ENCODE assay signal across 9 cellular contexts in the genomic region with DNA sequence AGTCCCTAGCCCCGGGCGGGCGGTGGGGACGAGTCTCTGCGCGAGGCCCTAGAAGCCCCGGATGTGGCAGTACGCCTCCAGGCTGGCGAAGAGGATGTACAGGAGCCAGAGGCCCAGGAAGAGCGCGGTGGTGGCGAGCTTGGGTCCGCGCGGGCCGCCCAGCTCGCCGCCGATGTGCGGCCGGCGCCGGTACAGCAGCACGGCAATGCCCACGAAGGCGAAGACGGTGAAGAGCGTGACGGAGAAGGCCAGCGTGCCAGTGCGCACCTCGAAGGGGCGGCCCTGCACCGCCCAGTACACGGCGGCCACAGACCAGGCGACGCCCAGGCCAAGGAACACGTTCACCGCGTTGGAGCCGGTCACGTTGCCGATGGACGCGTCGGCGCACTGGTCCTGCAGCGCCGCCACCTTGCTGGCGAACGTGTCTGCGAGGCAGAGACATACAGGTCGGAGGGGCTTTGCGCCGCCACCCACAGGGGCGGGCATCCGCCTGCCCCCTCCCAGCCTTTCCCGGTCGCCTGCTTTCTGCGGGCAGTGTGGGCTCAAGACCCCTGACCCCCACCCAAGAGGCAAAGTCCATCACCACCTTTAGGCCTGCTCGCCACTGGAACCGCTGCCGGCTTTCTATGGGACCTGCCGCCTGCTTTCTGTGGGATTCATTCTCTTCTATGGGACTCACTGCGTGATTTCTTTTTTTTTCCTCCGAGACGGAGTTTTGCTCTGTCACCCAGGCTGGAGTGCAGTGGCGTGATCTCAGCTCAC. TPM values are rescaled to one million over a fixed set of nuclear protein-coding genes. Genes with fewer than 3 reads are reported as not detected.
DNase-seq lines count a peak whose midpoint lies in the region; ATAC-seq and TF ChIP-seq lines count a peak whose summit lies in the region.
"Had no signal": no experiment of that assay in that cellular context is flagged by ENCODE, and none has a peak within 500 bp of the region (broad histone marks: within the 10 kb centered on the region; RNA-seq: fewer than 3 reads in every experiment).

No MANE protein-coding gene starts in this region.

- H2BK120ac ChIP-seq in neuronal stem cell (ENCODE audit: low read depth, low read length): peak overlapping the region; percentile 50

- H3K27ac Mint-ChIP-seq in CD4-positive, alpha-beta T cell: no peak overlapping the region

- no peak overlapping the region for H3K4ac ChIP-seq in neuronal stem cell (ENCODE audit: low read length)

- peak overlapping the region; percentile 30 for H2BK15ac ChIP-seq in neuronal stem cell (ENCODE audit: low read length)

- no peak overlapping the region for H2BK5ac ChIP-seq in neuronal stem cell (ENCODE audit: low read length)

- H3K14ac ChIP-seq in neuronal stem cell (ENCODE audit: low read length): no peak overlapping the region

- CTCF ChIA-PET in CD4-positive, alpha-beta T cell (lab: Charles Lee): no interaction called here

- H2AK5ac ChIP-seq in neuronal stem cell (ENCODE audit: low read depth, low read length): peak overlapping the region; percentile 83

- no peak overlapping the region for H4K91ac ChIP-seq in neuronal stem cell (ENCODE audit: low read depth, low read length, poor library complexity)

- POLR2A ChIA-PET in CD4-positive, alpha-beta T cell (lab: Charles Lee): no interaction called here

- intact Hi-C loops in CD4-positive, alpha-beta T cell (cut with DNase I, micrococcal nuclease): loop anchor here in 1 of 2 experiments (10.0 kb wide), 1 partner anchor 175 kb away; a partner anchor contains a TSS

- H3K4me1 ChIP-seq in neuronal stem cell (ENCODE audit: control insufficient read depth in 2 of 2, insufficient read depth in 1 of 2, low read depth in 1 of 2, low read length in 2 of 2): peaks cover 15 to 18% of the 10 kb centered on the region in 2 donors

- peak overlapping the region; percentile 90 for H3K23ac ChIP-seq in neuronal stem cell (ENCODE audit: low read depth, low read length, poor library complexity)

- H3K9me3 ChIP-seq in CD4-positive, alpha-beta T cell (ENCODE audit: control insufficient read depth, low read length): no peaks in the 10 kb centered on the region
- H3K9me3 ChIP-seq in neuronal stem cell (replicated peaks in 1 of 2; ENCODE audit: control insufficient read depth in 2 of 2, insufficient read depth in 1 of 2, low read depth in 1 of 2, low read length in 2 of 2): no peaks in the 10 kb centered on the region

- peak overlapping the region; percentile 64 for H3K4me3 Mint-ChIP-seq in CD4-positive, alpha-beta T cell

- ATAC-seq in CD4-positive, alpha-beta T cell (ENCODE audit: poor library complexity): no peak
- ATAC-seq in esophagus mucosa (peak; percentile 81), GM19023 (IDR thresholded peaks at IDR 0.05; ENCODE audit: unreplicated experiment) (no peak), HG03378 (IDR thresholded peaks at IDR 0.05; ENCODE audit: unreplicated experiment) (no peak)
- ATAC-seq: HCT116 had no signal

- peak overlapping the region; percentile 19 for H4K8ac ChIP-seq in neuronal stem cell (ENCODE audit: low read depth, low read length)

- WGBS in neuronal stem cell (ENCODE audit: extremely low coverage in 2 of 2, insufficient read length in 2 of 2, insufficient replicate concordance in 1 of 2), 2 donors: no CpG with 5 or more reads among the region's 69 CpGs

- peaks cover 13% of the 10 kb centered on the region for H3K4me1 Mint-ChIP-seq in CD4-positive, alpha-beta T cell (ENCODE audit: low read depth)

- H3K79me1 ChIP-seq in neuronal stem cell (ENCODE audit: low read depth, low read length): no peaks in the 10 kb centered on the region

- H3K4me3 ChIP-seq in neuronal stem cell (ENCODE audit: low read length in 2 of 2): peak overlapping the region in 1 of 2 donors; percentile 73

- no peak overlapping the region for H3K27ac ChIP-seq in CD4-positive, alpha-beta T cell (ENCODE audit: low read depth, low read length)
- no peak overlapping the region for H3K27ac ChIP-seq in neuronal stem cell (replicated peaks; ENCODE audit: low read length)

- H3K4me2 ChIP-seq in neuronal stem cell (ENCODE audit: insufficient read depth, low read length, poor library complexity, severe bottlenecking): peak overlapping the region; percentile 73

- no peaks in the 10 kb centered on the region for H3K9me3 Mint-ChIP-seq in CD4-positive, alpha-beta T cell

- H2BK12ac ChIP-seq in neuronal stem cell (ENCODE audit: low read length): peak overlapping the region; percentile 67

- H3K18ac ChIP-seq in neuronal stem cell (ENCODE audit: low read length): peak overlapping the region; percentile 96

- H3K36me3 Mint-ChIP-seq in CD4-positive, alpha-beta T cell (ENCODE audit: low read depth): no peaks in the 10 kb centered on the region

- no peak for DNase-seq in CD4-positive, alpha-beta T cell
- DNase-seq in NCI-H774 (lab: John Stamatoyannopoulos, UW) (peak; percentile 64), neuronal stem cell (ENCODE audit: low spot score) (no peak), NCI-H82 (lab: John Stamatoyannopoulos, UW) (no peak), dedifferentiated amniotic fluid mesenchymal stem cell (ENCODE audit: extremely low spot score) (no peak)

- peak overlapping the region; percentile 51 for H2AFZ ChIP-seq in neuronal stem cell (ENCODE audit: low read length)

- peak overlapping the region; percentile 96 for H3K9ac ChIP-seq in neuronal stem cell (ENCODE audit: low read depth, low read length, poor library complexity)

- H3K36me3 ChIP-seq in neuronal stem cell (replicated peaks in 1 of 2; ENCODE audit: control insufficient read depth in 2 of 2, insufficient read depth in 2 of 2, low read length in 2 of 2): no peaks in the 10 kb centered on the region

- H3K27me3 Mint-ChIP-seq in CD4-positive, alpha-beta T cell: peaks cover 43% of the 10 kb centered on the region

- TF ChIP-seq CTCF in CD4-positive, alpha-beta T cell (IDR thresholded peaks at IDR 0.05): no peak

- H3K27me3 ChIP-seq in CD4-positive, alpha-beta T cell (ENCODE audit: control insufficient read depth, insufficient read depth, low read length): peaks cover 29% of the 10 kb centered on the region
- H3K27me3 ChIP-seq in neuronal stem cell (ENCODE audit: control insufficient read depth in 3 of 3, insufficient read depth in 3 of 3, low read depth in 1 of 3, low read length in 3 of 3): peaks cover 5 to 28% (median 9%) of the 10 kb centered on the region in 3 experiments

RNA-seq across cellular contexts. Expression of a gene that starts 10.9 kb away (rescaled TPM):
- under 1 TPM in 1 of 2 experiments, not detected in 1; 0.47 TPM for total RNA-seq in CD4-positive, alpha-beta T cell
- total RNA-seq in esophagus mucosa: 0.64 TPM
- 110 TPM for polyA plus RNA-seq in neuronal stem cell (2013, experiment 1 of 2)
- 102 TPM for polyA plus RNA-seq in neuronal stem cell (2013, experiment 2 of 2)

RNA-seq across cellular contexts. Expression of a gene that starts 41.5 kb away (rescaled TPM):
- total RNA-seq in CD4-positive, alpha-beta T cell: not detected
- 0.12 TPM for total RNA-seq in esophagus mucosa
- 4.7 TPM for polyA plus RNA-seq in neuronal stem cell (2013, experiment 1 of 2)
- polyA plus RNA-seq in neuronal stem cell (2013, experiment 2 of 2): 5.5 TPM

RNA-seq across cellular contexts. Expression of a gene that starts 53.8 kb away (rescaled TPM):
- 1 to 10 TPM; 3.6 to 4.5 TPM for total RNA-seq in CD4-positive, alpha-beta T cell
- total RNA-seq in esophagus mucosa: 9.8 TPM
- 17.3 TPM for polyA plus RNA-seq in neuronal stem cell (2013, experiment 1 of 2)
- polyA plus RNA-seq in neuronal stem cell (2013, experiment 2 of 2): 17.4 TPM
